ENCODE assay signal across 8 cellular contexts in the genomic region with DNA sequence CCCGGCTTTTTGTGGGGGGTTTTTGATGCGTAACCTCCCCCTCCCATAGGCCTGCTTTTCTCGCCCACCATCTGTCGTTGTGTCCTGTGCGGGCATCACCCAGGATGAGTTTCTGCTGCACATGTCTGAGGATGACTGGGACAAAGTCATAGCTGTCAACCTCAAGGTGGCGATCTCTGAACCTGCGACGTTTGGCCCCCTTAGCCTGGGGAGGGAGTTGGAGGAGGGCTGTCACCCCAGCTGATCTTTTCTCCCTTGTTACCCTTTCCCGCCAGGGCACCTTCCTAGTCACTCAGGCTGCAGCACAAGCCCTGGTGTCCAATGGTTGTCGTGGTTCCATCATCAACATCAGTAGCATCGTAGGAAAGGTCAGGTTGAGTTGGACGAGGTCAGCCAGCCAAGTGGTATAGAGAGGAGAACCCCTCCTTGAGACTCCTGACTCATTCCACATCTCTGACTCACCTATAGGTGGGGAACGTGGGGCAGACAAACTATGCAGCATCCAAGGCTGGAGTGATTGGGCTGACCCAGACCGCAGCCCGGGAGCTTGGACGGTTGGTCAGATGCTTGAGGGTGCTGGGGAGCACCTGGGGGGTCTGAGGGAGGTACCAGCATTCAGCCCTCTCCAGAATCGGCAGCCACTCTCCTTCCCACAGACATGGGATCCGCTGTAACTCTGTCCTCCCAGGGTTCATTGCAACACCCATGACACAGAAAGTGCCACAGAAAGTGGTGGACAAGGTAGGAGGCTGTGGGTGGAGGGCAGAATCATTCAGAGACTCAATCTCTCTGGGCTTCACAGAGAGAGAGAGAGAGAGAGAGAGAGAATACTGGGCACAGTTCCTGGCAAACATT. TPM values are rescaled to one million over a fixed set of nuclear protein-coding genes. Genes with fewer than 3 reads are reported as not detected.
DNase-seq lines count a peak whose midpoint lies in the region; ATAC-seq lines count a peak whose summit lies in the region.

No MANE protein-coding gene starts in this region.

- no peaks in the 10 kb centered on the region for H3K27me3 ChIP-seq in CD8-positive, alpha-beta memory T cell (ENCODE audit: insufficient read depth, low read length, poor library complexity, severe bottlenecking)
- peaks cover 38% of the 10 kb centered on the region for H3K27me3 ChIP-seq in HUES64 (ENCODE audit: insufficient read depth, low read length)
- H3K27me3 ChIP-seq in iPS DF 6.9 (ENCODE audit: control insufficient read depth, insufficient read depth, low read length): peaks cover 10% of the 10 kb centered on the region; the same call in 1 of the 2 replicates

- peak; percentile 69 to 70 for ATAC-seq in activated T-cell treated with anti-CD3 and anti-CD28 coated beads, Interleukin-2, amount 50 U/mL, for 72 hours (replicated peaks in 1 of 2)

- H3K36me3 ChIP-seq in CD8-positive, alpha-beta memory T cell (ENCODE audit: insufficient read depth, low read length): peaks cover 28% of the 10 kb centered on the region
- H3K36me3 ChIP-seq in HUES64 (ENCODE audit: insufficient read depth, low read length): peaks cover 35% of the 10 kb centered on the region
- peaks cover 10% of the 10 kb centered on the region; the same call in 1 of the 2 replicates for H3K36me3 ChIP-seq in iPS DF 6.9 (ENCODE audit: control insufficient read depth, insufficient read depth, low read length)

- peak overlapping the region; percentile 83 for H3K4me3 ChIP-seq in CD8-positive, alpha-beta memory T cell (ENCODE audit: low read length)
- peak overlapping the region; percentile 80 for H3K4me3 ChIP-seq in HUES64 (ENCODE audit: low read length)
- H3K4me3 ChIP-seq in iPS DF 6.9 (ENCODE audit: low read length): peak overlapping the region; percentile 48; the same call in 1 of the 2 replicates

- peak in 1 of 5 donors; percentile 36 for DNase-seq in CD8-positive, alpha-beta memory T cell
- DNase-seq in activated T-cell treated with anti-CD3 and anti-CD28 coated beads, Interleukin-2, amount 50 U/mL, for 72 hours: peak; percentile 77 to 83
- no peak for DNase-seq in iPS DF 6.9 (ENCODE audit: low read depth, low spot score)
- DNase-seq in stimulated activated CD8-positive, alpha-beta memory T cell treated with anti-CD3 and anti-CD28 coated beads, Interleukin-2, amount 100 ng/mL, for 48 hours (ENCODE audit: low read depth in 2 of 2): peak; percentile 34 to 47
- no peak for DNase-seq in head of caudate nucleus
- DNase-seq in ecto neural progenitor cell (ENCODE audit: low spot score): no peak
- DNase-seq in medulla oblongata (ENCODE audit: extremely low spot score): no peak

- peak overlapping the region; percentile 77 to 96 (median 91) for H3K27ac Mint-ChIP-seq in CD8-positive, alpha-beta memory T cell
- peak overlapping the region; percentile 85 for H3K27ac Mint-ChIP-seq in activated T-cell treated with anti-CD3 and anti-CD28 coated beads, Interleukin-2, amount 50 U/mL, for 72 hours

- H3K9me3 Mint-ChIP-seq in CD8-positive, alpha-beta memory T cell: no peaks in the 10 kb centered on the region
- H3K9me3 Mint-ChIP-seq in activated T-cell treated with anti-CD3 and anti-CD28 coated beads, Interleukin-2, amount 50 U/mL, for 72 hours: no peaks in the 10 kb centered on the region

- POLR2A ChIA-PET in CD8-positive, alpha-beta memory T cell (lab: Charles Lee): interaction anchor here (0.6 to 1.6 kb wide), 7 partner anchors 12 to 1164 kb away, joined by 3 to 5 read pairs (median 4); no protein-coding TSS in a partner anchor

- H3K4me3 Mint-ChIP-seq in CD8-positive, alpha-beta memory T cell: peak overlapping the region; percentile 90 to 99 (median 94)
- peak overlapping the region; percentile 98 to 100 for H3K4me3 Mint-ChIP-seq in activated T-cell treated with anti-CD3 and anti-CD28 coated beads, Interleukin-2, amount 50 U/mL, for 72 hours

- no peaks in the 10 kb centered on the region for H3K9me3 ChIP-seq in CD8-positive, alpha-beta memory T cell (ENCODE audit: low read length)
- no peaks in the 10 kb centered on the region for H3K9me3 ChIP-seq in HUES64 (ENCODE audit: insufficient read depth, low read depth, low read length)
- H3K9me3 ChIP-seq in iPS DF 6.9 (ENCODE audit: control insufficient read depth, insufficient read depth, low read length): no peaks in the 10 kb centered on the region

- peaks cover 59% of the 10 kb centered on the region for H3K4me1 ChIP-seq in CD8-positive, alpha-beta memory T cell (ENCODE audit: insufficient read depth, low read length)
- H3K4me1 ChIP-seq in HUES64 (ENCODE audit: insufficient read depth, low read length): peaks cover 31% of the 10 kb centered on the region
- H3K4me1 ChIP-seq in iPS DF 6.9 (ENCODE audit: control insufficient read depth, insufficient read depth, low read length): peaks cover 10% of the 10 kb centered on the region; the same call in 1 of the 2 replicates

- no peaks in the 10 kb centered on the region for H3K27me3 Mint-ChIP-seq in CD8-positive, alpha-beta memory T cell
- H3K27me3 Mint-ChIP-seq in activated T-cell treated with anti-CD3 and anti-CD28 coated beads, Interleukin-2, amount 50 U/mL, for 72 hours (ENCODE audit: low read depth): no peaks in the 10 kb centered on the region

- H3K4me1 Mint-ChIP-seq in CD8-positive, alpha-beta memory T cell: peaks cover 64 to 77% (median 67%) of the 10 kb centered on the region in 3 donors
- H3K4me1 Mint-ChIP-seq in activated T-cell treated with anti-CD3 and anti-CD28 coated beads, Interleukin-2, amount 50 U/mL, for 72 hours (ENCODE audit: low read depth): peaks cover 68% of the 10 kb centered on the region

- H3K36me3 Mint-ChIP-seq in CD8-positive, alpha-beta memory T cell: peaks cover 14 to 63% (median 16%) of the 10 kb centered on the region in 3 donors
- H3K36me3 Mint-ChIP-seq in activated T-cell treated with anti-CD3 and anti-CD28 coated beads, Interleukin-2, amount 50 U/mL, for 72 hours (ENCODE audit: insufficient read depth in 2 of 2): peaks cover 25 to 30% of the 10 kb centered on the region in 2 donors

- H3K27ac ChIP-seq in CD8-positive, alpha-beta memory T cell (ENCODE audit: low read depth, low read length): peak overlapping the region; percentile 60
- H3K27ac ChIP-seq in HUES64 (ENCODE audit: low read depth, low read length) (no peak overlapping the region), iPS DF 6.9 (ENCODE audit: low read length) (no peak overlapping the region)

- intact Hi-C loops in head of caudate nucleus (cut with DNase I): loop anchor here (10.0 kb wide), 2 partner anchors 209 to 231 kb away; a partner anchor contains a TSS

- WGBS in HUES64: 25% methylated on average over 18 of the region's 18 CpGs
- WGBS in iPS DF 6.9 (ENCODE audit: insufficient coverage, insufficient read length): no CpG with 5 or more reads among the region's 18 CpGs

- CTCF ChIA-PET in CD8-positive, alpha-beta memory T cell (lab: Charles Lee): interaction anchor here (1.4 to 1.7 kb wide), 2 partner anchors 43 to 191 kb away, joined by 4 read pairs; no protein-coding TSS in a partner anchor

- H3K9ac ChIP-seq in HUES64 (ENCODE audit: low read depth, low read length): peak overlapping the region; percentile 72

RNA-seq across cellular contexts. Expression of a gene that starts 0.9 kb away (rescaled TPM):
- 10 to 100 TPM; 21.3 to 23.5 TPM for total RNA-seq in CD8-positive, alpha-beta memory T cell
- 50.7 TPM for polyA plus RNA-seq in CD8-positive, alpha-beta memory T cell
- 3.5 TPM for polyA plus RNA-seq in HUES64 (2013, experiment 1 of 2)
- polyA plus RNA-seq in HUES64 (2013, experiment 2 of 2): 3.2 TPM
- total RNA-seq in activated T-cell treated with anti-CD3 and anti-CD28 coated beads, Interleukin-2, amount 50 U/mL, for 72 hours: 10 to 100 TPM; 35.8 to 36.0 TPM

RNA-seq across cellular contexts. Expression of a gene that starts 2.9 kb away (rescaled TPM):
- 10 to 100 TPM; 43.1 to 47.0 TPM for total RNA-seq in CD8-positive, alpha-beta memory T cell
- polyA plus RNA-seq in CD8-positive, alpha-beta memory T cell: 10.1 TPM
- polyA plus RNA-seq in HUES64 (2013, experiment 1 of 2): 27.4 TPM
- polyA plus RNA-seq in HUES64 (2013, experiment 2 of 2): 29.5 TPM
- 10 to 100 TPM; 30.1 to 37.7 TPM for total RNA-seq in activated T-cell treated with anti-CD3 and anti-CD28 coated beads, Interleukin-2, amount 50 U/mL, for 72 hours

RNA-seq across cellular contexts. Expression of a gene that starts 4.7 kb away (rescaled TPM):
- total RNA-seq in CD8-positive, alpha-beta memory T cell: 10 to 100 TPM; 63.1 to 63.6 TPM
- polyA plus RNA-seq in CD8-positive, alpha-beta memory T cell: 32.9 TPM
- polyA plus RNA-seq in HUES64 (2013, experiment 1 of 2): 75.8 TPM
- polyA plus RNA-seq in HUES64 (2013, experiment 2 of 2): 72.8 TPM
- total RNA-seq in activated T-cell treated with anti-CD3 and anti-CD28 coated beads, Interleukin-2, amount 50 U/mL, for 72 hours: 10 to 100 TPM; 56.1 to 58.3 TPM

RNA-seq across cellular contexts. Expression of a gene that starts 4.9 kb away (rescaled TPM):
- 10 to 100 TPM; 47.1 to 51.4 TPM for total RNA-seq in CD8-positive, alpha-beta memory T cell
- polyA plus RNA-seq in CD8-positive, alpha-beta memory T cell: 8.5 TPM
- 13.1 TPM for polyA plus RNA-seq in HUES64 (2013, experiment 1 of 2)
- 12.7 TPM for polyA plus RNA-seq in HUES64 (2013, experiment 2 of 2)
- total RNA-seq in activated T-cell treated with anti-CD3 and anti-CD28 coated beads, Interleukin-2, amount 50 U/mL, for 72 hours: 10 to 100 TPM; 55.6 to 57.5 TPM

RNA-seq across cellular contexts. Expression of a gene that starts 13.1 kb away (rescaled TPM):
- 1 to 10 TPM in 1 of 2 experiments, under 1 TPM in 1; 0.69 to 1.1 TPM for total RNA-seq in CD8-positive, alpha-beta memory T cell
- not detected for polyA plus RNA-seq in CD8-positive, alpha-beta memory T cell
- 0.70 TPM for polyA plus RNA-seq in HUES64 (2013, experiment 1 of 2)
- 0.63 TPM for polyA plus RNA-seq in HUES64 (2013, experiment 2 of 2)
- 1 to 10 TPM; 2.5 to 3.2 TPM for total RNA-seq in activated T-cell treated with anti-CD3 and anti-CD28 coated beads, Interleukin-2, amount 50 U/mL, for 72 hours

Comparison
In these comparisons a context has a peak if more than half of its experiments do, and no peak if none do; other contexts are left out.
1. DNase-seq: peak in activated T-cell treated with anti-CD3 and anti-CD28 coated beads, Interleukin-2, amount 50 U/mL, for 72 hours (2 of 2) and stimulated activated CD8-positive, alpha-beta memory T cell treated with anti-CD3 and anti-CD28 coated beads, Interleukin-2, amount 100 ng/mL, for 48 hours (2 of 2); none in iPS DF 6.9 (single experiment), head of caudate nucleus (0 of 42), ecto neural progenitor cell (single experiment) and medulla oblongata (single experiment).
2. Peak in every context shown above with its lines, with median percentiles within 50 percentile points of each other: H3K4me3 ChIP-seq.